Comparison of ENCODE assay signal across 1 cellular context in genomic region chr9:92293452-92294296, GRCh38.
TF ChIP-seq lines count a peak whose summit lies in the region.

Gene IARS1, minus strand, starts transcription at chr9:92293697. Its CDS starts 4,278 bp downstream, at chr9:92289419.

TF ChIP-seq in HepG2, 621 proteins besides CTCF, POLR2A, EP300 and RAD21 (continued from another document and continues in another):
- TF ChIP-seq NR1H2 (CRISPR knock-in tag; IDR thresholded peaks at IDR 0.05; ENCODE audit: borderline replicate concordance, low read depth) (no peak; the same call in 1 of the 2 replicates), RCOR2 (CRISPR knock-in tag; IDR thresholded peaks at IDR 0.05) (no peak), MTF2 (CRISPR knock-in tag; IDR thresholded peaks at IDR 0.05; ENCODE audit: borderline replicate concordance) (no peak; the same call in 1 of the 2 replicates), TSC22D2 (CRISPR knock-in tag; IDR thresholded peaks at IDR 0.05; ENCODE audit: borderline replicate concordance) (0 out of 2 replicates have a peak, but pooled peaks have one; percentile 44), USF2 (IDR thresholded peaks at IDR 0.05; ENCODE audit: low read depth, low read length) (no peak), USF2 (CRISPR knock-in tag; IDR thresholded peaks at IDR 0.05; ENCODE audit: borderline replicate concordance) (0 out of 2 replicates have a peak, but pooled peaks have one; percentile 43), ZNF33A (CRISPR knock-in tag; IDR thresholded peaks at IDR 0.05; ENCODE audit: borderline replicate concordance) (no peak), ZNF530 (CRISPR knock-in tag; IDR thresholded peaks at IDR 0.05; ENCODE audit: low read depth) (no peak), KMT2A (CRISPR knock-in tag; IDR thresholded peaks at IDR 0.05) (peak; percentile 99), SETDB1 (CRISPR knock-in tag; IDR thresholded peaks at IDR 0.05; ENCODE audit: borderline replicate concordance) (no peak), ZSCAN9 (CRISPR knock-in tag; IDR thresholded peaks at IDR 0.05; ENCODE audit: borderline replicate concordance) (peak; percentile 83; the same call in 1 of the 2 replicates), SMC3 (IDR thresholded peaks at IDR 0.05; ENCODE audit: low read length) (no peak), RBM39 (IDR thresholded peaks at IDR 0.05; ENCODE audit: low read depth, low read length, poor library complexity, severe bottlenecking) (peak; percentile 96), ARNTL (CRISPR knock-in tag; IDR thresholded peaks at IDR 0.05) (peak; percentile 89), CREB1 (IDR thresholded peaks at IDR 0.05) (peak; percentile 82), CREB1 (CRISPR knock-in tag; IDR thresholded peaks at IDR 0.05) (peak; percentile 93), HOXA3 (CRISPR knock-in tag; IDR thresholded peaks at IDR 0.05) (peak; percentile 95), ZNF431 (CRISPR knock-in tag; IDR thresholded peaks at IDR 0.05; ENCODE audit: borderline replicate concordance, low read depth) (peak; percentile 92; the same call in 1 of the 2 replicates), FOXJ3 (CRISPR knock-in tag; IDR thresholded peaks at IDR 0.05; ENCODE audit: borderline replicate concordance) (peak; percentile 84), STAG1 (CRISPR knock-in tag; IDR thresholded peaks at IDR 0.05) (peak; percentile 49), ZNF749 (CRISPR knock-in tag; IDR thresholded peaks at IDR 0.05; ENCODE audit: borderline replicate concordance) (peak; percentile 95), ZMYM2 (CRISPR knock-in tag; IDR thresholded peaks at IDR 0.05) (0 out of 2 replicates have a peak, but pooled peaks have one; percentile 48), NAIF1 (CRISPR knock-in tag; IDR thresholded peaks at IDR 0.05; ENCODE audit: borderline replicate concordance) (peak; percentile 80), FLYWCH1 (CRISPR knock-in tag; IDR thresholded peaks at IDR 0.05) (no peak), SALL2 (CRISPR knock-in tag; IDR thresholded peaks at IDR 0.05) (peak; percentile 91), ZSCAN22 (CRISPR knock-in tag; IDR thresholded peaks at IDR 0.05) (peak; percentile 73; the same call in 1 of the 2 replicates), RBAK (CRISPR knock-in tag; IDR thresholded peaks at IDR 0.05) (no peak), ZNF75D (CRISPR knock-in tag; IDR thresholded peaks at IDR 0.05; ENCODE audit: borderline replicate concordance) (no peak), KDM1A (CRISPR knock-in tag; IDR thresholded peaks at IDR 0.05) (0 out of 2 replicates have a peak, but pooled peaks have one; percentile 55), ZNF350 (CRISPR knock-in tag; IDR thresholded peaks at IDR 0.05; ENCODE audit: borderline replicate concordance, low read depth) (peak; percentile 96), SP5 (CRISPR knock-in tag; IDR thresholded peaks at IDR 0.05; ENCODE audit: borderline replicate concordance, low read depth) (peak; percentile 53; the same call in 1 of the 2 replicates), ZNF337 (CRISPR knock-in tag; IDR thresholded peaks at IDR 0.05; ENCODE audit: borderline replicate concordance, low read depth) (no peak), HES4 (CRISPR knock-in tag; IDR thresholded peaks at IDR 0.05; ENCODE audit: borderline replicate concordance) (peak; percentile 68; the same call in 1 of the 2 replicates), SRF (IDR thresholded peaks at IDR 0.05; ENCODE audit: low read depth, low read length) (no peak), GATAD2A (CRISPR knock-in tag; IDR thresholded peaks at IDR 0.05) (peak; percentile 84), CBFB (CRISPR knock-in tag; IDR thresholded peaks at IDR 0.05) (peak; percentile 87), PHF8 (CRISPR knock-in tag; IDR thresholded peaks at IDR 0.05) (peak; percentile 91), GLI4 (CRISPR knock-in tag; IDR thresholded peaks at IDR 0.05; ENCODE audit: borderline replicate concordance) (peak; percentile 23; the same call in 1 of the 2 replicates), NFRKB (IDR thresholded peaks at IDR 0.05) (no peak), FOXK2 (IDR thresholded peaks at IDR 0.05) (peak; percentile 61), ZNF441 (CRISPR knock-in tag; IDR thresholded peaks at IDR 0.05; ENCODE audit: borderline replicate concordance) (peak; percentile 100), FOXA3 (CRISPR knock-in tag; IDR thresholded peaks at IDR 0.05) (peak; percentile 70), EEA1 (CRISPR knock-in tag; IDR thresholded peaks at IDR 0.05; ENCODE audit: borderline replicate concordance) (0 out of 2 replicates have a peak, but pooled peaks have one; percentile 55), ZNF589 (CRISPR knock-in tag; conservative IDR thresholded peaks at IDR 0.05) (peak; percentile 91)
- TF ChIP-seq, protein P1, sequence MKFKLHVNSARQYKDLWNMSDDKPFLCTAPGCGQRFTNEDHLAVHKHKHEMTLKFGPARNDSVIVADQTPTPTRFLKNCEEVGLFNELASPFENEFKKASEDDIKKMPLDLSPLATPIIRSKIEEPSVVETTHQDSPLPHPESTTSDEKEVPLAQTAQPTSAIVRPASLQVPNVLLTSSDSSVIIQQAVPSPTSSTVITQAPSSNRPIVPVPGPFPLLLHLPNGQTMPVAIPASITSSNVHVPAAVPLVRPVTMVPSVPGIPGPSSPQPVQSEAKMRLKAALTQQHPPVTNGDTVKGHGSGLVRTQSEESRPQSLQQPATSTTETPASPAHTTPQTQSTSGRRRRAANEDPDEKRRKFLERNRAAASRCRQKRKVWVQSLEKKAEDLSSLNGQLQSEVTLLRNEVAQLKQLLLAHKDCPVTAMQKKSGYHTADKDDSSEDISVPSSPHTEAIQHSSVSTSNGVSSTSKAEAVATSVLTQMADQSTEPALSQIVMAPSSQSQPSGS (CRISPR knock-in tag; IDR thresholded peaks at IDR 0.05): peak; percentile 95
- TF ChIP-seq, protein P2, sequence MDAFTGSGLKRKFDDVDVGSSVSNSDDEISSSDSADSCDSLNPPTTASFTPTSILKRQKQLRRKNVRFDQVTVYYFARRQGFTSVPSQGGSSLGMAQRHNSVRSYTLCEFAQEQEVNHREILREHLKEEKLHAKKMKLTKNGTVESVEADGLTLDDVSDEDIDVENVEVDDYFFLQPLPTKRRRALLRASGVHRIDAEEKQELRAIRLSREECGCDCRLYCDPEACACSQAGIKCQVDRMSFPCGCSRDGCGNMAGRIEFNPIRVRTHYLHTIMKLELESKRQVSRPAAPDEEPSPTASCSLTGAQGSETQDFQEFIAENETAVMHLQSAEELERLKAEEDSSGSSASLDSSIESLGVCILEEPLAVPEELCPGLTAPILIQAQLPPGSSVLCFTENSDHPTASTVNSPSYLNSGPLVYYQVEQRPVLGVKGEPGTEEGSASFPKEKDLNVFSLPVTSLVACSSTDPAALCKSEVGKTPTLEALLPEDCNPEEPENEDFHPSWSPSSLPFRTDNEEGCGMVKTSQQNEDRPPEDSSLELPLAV (CRISPR knock-in tag; conservative IDR thresholded peaks at IDR 0.05; ENCODE audit: low read depth): no peak
- TF ChIP-seq, protein P3, sequence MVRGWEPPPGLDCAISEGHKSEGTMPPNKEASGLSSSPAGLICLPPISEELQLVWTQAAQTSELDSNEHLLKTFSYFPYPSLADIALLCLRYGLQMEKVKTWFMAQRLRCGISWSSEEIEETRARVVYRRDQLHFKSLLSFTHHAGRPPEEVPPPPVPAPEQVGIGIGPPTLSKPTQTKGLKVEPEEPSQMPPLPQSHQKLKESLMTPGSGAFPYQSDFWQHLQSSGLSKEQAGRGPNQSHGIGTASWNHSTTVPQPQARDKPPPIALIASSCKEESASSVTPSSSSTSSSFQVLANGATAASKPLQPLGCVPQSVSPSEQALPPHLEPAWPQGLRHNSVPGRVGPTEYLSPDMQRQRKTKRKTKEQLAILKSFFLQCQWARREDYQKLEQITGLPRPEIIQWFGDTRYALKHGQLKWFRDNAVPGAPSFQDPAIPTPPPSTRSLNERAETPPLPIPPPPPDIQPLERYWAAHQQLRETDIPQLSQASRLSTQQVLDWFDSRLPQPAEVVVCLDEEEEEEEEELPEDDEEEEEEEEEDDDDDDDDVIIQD (CRISPR knock-in tag; IDR thresholded peaks at IDR 0.05; ENCODE audit: low read depth): peak; percentile 80
- TF ChIP-seq, protein P4, sequence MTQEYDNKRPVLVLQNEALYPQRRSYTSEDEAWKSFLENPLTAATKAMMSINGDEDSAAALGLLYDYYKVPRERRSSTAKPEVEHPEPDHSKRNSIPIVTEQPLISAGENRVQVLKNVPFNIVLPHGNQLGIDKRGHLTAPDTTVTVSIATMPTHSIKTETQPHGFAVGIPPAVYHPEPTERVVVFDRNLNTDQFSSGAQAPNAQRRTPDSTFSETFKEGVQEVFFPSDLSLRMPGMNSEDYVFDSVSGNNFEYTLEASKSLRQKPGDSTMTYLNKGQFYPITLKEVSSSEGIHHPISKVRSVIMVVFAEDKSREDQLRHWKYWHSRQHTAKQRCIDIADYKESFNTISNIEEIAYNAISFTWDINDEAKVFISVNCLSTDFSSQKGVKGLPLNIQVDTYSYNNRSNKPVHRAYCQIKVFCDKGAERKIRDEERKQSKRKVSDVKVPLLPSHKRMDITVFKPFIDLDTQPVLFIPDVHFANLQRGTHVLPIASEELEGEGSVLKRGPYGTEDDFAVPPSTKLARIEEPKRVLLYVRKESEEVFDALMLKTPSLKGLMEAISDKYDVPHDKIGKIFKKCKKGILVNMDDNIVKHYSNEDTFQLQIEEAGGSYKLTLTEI (CRISPR knock-in tag; conservative IDR thresholded peaks at IDR 0.05): no peak
- TF ChIP-seq, protein P5, sequence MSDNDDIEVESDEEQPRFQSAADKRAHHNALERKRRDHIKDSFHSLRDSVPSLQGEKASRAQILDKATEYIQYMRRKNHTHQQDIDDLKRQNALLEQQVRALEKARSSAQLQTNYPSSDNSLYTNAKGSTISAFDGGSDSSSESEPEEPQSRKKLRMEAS (IDR thresholded peaks at IDR 0.05): peak; percentile 100
- TF ChIP-seq, protein P6, sequence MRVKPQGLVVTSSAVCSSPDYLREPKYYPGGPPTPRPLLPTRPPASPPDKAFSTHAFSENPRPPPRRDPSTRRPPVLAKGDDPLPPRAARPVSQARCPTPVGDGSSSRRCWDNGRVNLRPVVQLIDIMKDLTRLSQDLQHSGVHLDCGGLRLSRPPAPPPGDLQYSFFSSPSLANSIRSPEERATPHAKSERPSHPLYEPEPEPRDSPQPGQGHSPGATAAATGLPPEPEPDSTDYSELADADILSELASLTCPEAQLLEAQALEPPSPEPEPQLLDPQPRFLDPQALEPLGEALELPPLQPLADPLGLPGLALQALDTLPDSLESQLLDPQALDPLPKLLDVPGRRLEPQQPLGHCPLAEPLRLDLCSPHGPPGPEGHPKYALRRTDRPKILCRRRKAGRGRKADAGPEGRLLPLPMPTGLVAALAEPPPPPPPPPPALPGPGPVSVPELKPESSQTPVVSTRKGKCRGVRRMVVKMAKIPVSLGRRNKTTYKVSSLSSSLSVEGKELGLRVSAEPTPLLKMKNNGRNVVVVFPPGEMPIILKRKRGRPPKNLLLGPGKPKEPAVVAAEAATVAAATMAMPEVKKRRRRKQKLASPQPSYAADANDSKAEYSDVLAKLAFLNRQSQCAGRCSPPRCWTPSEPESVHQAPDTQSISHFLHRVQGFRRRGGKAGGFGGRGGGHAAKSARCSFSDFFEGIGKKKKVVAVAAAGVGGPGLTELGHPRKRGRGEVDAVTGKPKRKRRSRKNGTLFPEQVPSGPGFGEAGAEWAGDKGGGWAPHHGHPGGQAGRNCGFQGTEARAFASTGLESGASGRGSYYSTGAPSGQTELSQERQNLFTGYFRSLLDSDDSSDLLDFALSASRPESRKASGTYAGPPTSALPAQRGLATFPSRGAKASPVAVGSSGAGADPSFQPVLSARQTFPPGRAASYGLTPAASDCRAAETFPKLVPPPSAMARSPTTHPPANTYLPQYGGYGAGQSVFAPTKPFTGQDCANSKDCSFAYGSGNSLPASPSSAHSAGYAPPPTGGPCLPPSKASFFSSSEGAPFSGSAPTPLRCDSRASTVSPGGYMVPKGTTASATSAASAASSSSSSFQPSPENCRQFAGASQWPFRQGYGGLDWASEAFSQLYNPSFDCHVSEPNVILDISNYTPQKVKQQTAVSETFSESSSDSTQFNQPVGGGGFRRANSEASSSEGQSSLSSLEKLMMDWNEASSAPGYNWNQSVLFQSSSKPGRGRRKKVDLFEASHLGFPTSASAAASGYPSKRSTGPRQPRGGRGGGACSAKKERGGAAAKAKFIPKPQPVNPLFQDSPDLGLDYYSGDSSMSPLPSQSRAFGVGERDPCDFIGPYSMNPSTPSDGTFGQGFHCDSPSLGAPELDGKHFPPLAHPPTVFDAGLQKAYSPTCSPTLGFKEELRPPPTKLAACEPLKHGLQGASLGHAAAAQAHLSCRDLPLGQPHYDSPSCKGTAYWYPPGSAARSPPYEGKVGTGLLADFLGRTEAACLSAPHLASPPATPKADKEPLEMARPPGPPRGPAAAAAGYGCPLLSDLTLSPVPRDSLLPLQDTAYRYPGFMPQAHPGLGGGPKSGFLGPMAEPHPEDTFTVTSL (CRISPR knock-in tag; IDR thresholded peaks at IDR 0.05; ENCODE audit: borderline replicate concordance): no peak
- TF ChIP-seq, protein P7, sequence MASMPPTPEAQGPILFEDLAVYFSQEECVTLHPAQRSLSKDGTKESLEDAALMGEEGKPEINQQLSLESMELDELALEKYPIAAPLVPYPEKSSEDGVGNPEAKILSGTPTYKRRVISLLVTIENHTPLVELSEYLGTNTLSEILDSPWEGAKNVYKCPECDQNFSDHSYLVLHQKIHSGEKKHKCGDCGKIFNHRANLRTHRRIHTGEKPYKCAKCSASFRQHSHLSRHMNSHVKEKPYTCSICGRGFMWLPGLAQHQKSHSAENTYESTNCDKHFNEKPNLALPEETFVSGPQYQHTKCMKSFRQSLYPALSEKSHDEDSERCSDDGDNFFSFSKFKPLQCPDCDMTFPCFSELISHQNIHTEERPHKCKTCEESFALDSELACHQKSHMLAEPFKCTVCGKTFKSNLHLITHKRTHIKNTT (CRISPR knock-in tag; IDR thresholded peaks at IDR 0.05): no peak
- TF ChIP-seq, protein P8, sequence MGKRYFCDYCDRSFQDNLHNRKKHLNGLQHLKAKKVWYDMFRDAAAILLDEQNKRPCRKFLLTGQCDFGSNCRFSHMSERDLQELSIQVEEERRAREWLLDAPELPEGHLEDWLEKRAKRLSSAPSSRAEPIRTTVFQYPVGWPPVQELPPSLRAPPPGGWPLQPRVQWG (CRISPR knock-in tag; IDR thresholded peaks at IDR 0.05; ENCODE audit: borderline replicate concordance, low read depth): no peak
- TF ChIP-seq, protein P9, sequence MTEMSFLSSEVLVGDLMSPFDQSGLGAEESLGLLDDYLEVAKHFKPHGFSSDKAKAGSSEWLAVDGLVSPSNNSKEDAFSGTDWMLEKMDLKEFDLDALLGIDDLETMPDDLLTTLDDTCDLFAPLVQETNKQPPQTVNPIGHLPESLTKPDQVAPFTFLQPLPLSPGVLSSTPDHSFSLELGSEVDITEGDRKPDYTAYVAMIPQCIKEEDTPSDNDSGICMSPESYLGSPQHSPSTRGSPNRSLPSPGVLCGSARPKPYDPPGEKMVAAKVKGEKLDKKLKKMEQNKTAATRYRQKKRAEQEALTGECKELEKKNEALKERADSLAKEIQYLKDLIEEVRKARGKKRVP (CRISPR knock-in tag; IDR thresholded peaks at IDR 0.05): peak; percentile 42 to 100; a peak in 2 of 4 replicates
